36 cellular contexts compared by ENCODE assay signal in the genomic region with DNA sequence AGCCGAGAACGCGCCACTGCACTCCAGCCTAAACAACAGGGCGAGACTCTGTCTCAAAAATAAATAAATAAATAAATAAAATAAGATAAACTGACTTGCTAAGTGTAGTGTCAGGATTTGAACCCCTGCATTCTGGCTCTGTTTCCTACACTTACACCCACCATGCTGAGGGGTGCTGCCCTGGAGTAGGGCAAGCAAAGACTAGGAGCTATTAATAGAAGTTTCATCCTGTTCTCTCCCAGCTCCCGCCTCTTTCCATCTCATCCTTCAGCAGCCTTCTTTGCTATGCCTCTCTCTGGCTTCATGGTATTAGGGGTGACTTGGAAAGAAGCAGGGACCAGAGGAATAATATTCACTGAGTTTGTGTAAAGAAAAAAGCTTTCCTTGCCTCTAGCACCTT. TPM values are rescaled to one million over a fixed set of nuclear protein-coding genes. Genes with fewer than 3 reads are reported as not detected.
"Had no signal": no experiment of that assay in that cellular context is flagged by ENCODE, and none has a peak within 500 bp of the region (broad histone marks: within the 10 kb centered on the region; RNA-seq: fewer than 3 reads in every experiment).

No MANE protein-coding gene starts in this region.

- H3K36me3 ChIP-seq: ascending aorta, MG63 had no signal

- H3K27ac ChIP-seq: ascending aorta, RWPE1, VCaP had no signal

- H3K9me3 ChIP-seq: ascending aorta, MG63 had no signal

- DNase-seq: activated B cell treated with CpG ODN at 0.5 μM for 24 hours; activated CD4-positive, alpha-beta memory T cell treated with anti-CD3 and anti-CD28 coated beads for 36 hours; activated CD4-positive, alpha-beta T cell treated with anti-CD3 and anti-CD28 coated beads for 4 hours; activated CD4-positive, alpha-beta T cell treated with anti-CD3 and anti-CD28 coated beads, Interleukin-2, amount 50 U/mL, for 1 hour; activated CD4-positive, CD25-positive, alpha-beta regulatory T cell treated with anti-CD3 and anti-CD28 coated beads, Interleukin-2, amount 50 U/mL, for 72 hours; activated CD8-positive, alpha-beta memory T cell treated with anti-CD3 and anti-CD28 coated beads, Interleukin-2, amount 10 ng/mL, durations not matched to agents 7 days and 5 days; activated CD8-positive, alpha-beta memory T cell treated with anti-CD3 and anti-CD28 coated beads, Interleukin-2, amount 50 U/mL, for 48 hours; activated effector memory CD4-positive, alpha-beta T cell treated with Interleukin-2 at 50 U/mL for 16 hours; activated naive CD4-positive, alpha-beta T cell; activated naive CD4-positive, alpha-beta T cell treated with anti-CD3 and anti-CD28 coated beads, Interleukin-2, amount 50 U/mL, for 16 hours; activated naive CD8-positive, alpha-beta T cell treated with anti-CD3 and anti-CD28 coated beads for 36 hours; activated T-cell treated with anti-CD3 and anti-CD28 coated beads, Interleukin-2, amount 50 U/mL, for 48 hours; amniotic stem cell; Kasumi-1; KG1; MG63; MV-4-11; NCI-H1092; NCI-H1436 treated with DMSO at 0.1 percent for 48 hours; NCI-H1694 treated with DMSO at 0.1 percent for 48 hours; NCI-H2029; NCI-H345; NCI-H524 treated with DMSO at 0.1 percent for 48 hours; PC-3; SIG-M5; T-cell; T-helper 17 cell had no signal

- H3K4me3 ChIP-seq: ascending aorta, MG63 had no signal

- H3K27me3 ChIP-seq: ascending aorta, MG63 had no signal

- H3K4me1 ChIP-seq: ascending aorta had no signal

- FAIRE-seq: RCC 7860 had no signal

- ATAC-seq: activated CD8-positive, alpha-beta memory T cell treated with anti-CD3 and anti-CD28 coated beads, Interleukin-2, amount 10 ng/mL, durations not matched to agents 7 days and 5 days; PC-3; Right ventricle myocardium inferior; SK-N-SH treated with all-trans-retinoic acid at 6 μM for 48 hours; T-cell; T-helper 17 cell had no signal

RNA-seq across cellular contexts. Expression of a gene that starts 37.4 kb away (rescaled TPM):
- total RNA-seq: activated B cell treated with CpG ODN at 0.5 μM for 24 hours; activated CD4-positive, alpha-beta memory T cell treated with anti-CD3 and anti-CD28 coated beads for 36 hours; activated CD8-positive, alpha-beta memory T cell treated with anti-CD3 and anti-CD28 coated beads, Interleukin-2, amount 10 ng/mL, durations not matched to agents 7 days and 5 days; activated naive CD8-positive, alpha-beta T cell treated with anti-CD3 and anti-CD28 coated beads for 36 hours; ascending aorta; cardiac septum; NCI-H460; PC-3; Right ventricle myocardium inferior; SK-MEL-5; T-cell; T-helper 17 cell had no signal

RNA-seq across cellular contexts. Expression of a gene that starts 38.9 kb away (rescaled TPM):
- total RNA-seq: activated B cell treated with CpG ODN at 0.5 μM for 24 hours had no signal
